ENCODE assay signal across 8 cellular contexts in the genomic region with DNA sequence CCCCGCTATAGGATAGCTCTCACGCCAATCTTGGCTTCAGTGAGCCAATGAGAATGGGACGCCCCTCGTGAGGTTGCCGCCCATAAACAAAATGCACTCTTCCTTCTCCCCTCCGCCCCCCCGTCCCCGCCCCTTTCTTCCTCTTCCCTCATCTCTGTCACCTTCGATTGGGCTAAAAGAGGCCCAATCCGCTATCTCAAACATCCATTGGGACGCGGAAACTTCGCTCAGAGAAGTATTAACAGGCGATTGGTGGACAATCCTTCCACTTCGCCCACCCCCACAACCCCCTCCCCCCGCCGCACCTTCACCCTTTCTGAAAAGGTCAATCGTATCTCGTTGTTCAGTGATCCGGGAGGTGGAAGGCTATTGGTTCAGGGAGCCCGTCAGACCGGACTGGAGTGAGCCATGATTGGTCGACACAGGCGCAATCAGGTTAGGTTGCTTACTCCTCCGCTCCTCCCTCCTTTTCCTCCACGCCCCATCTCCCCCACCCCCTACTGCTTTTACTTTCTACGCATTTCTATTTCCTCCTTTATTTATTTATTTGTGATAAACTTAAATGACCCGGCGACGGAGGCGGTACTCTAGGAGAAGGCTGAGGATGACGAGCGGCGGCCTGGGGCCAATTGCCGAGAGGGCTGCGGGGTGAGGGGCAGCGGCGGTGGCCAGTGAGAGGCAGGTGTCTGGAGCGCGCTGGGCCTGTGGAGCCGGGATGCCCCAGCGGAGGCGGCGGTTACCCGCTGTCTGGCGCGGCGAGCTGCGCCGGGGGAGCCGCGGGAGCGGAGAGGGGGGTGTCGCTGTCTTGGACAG. TPM values are rescaled to one million over a fixed set of nuclear protein-coding genes. Genes with fewer than 3 reads are reported as not detected.
A peak's percentile ranks its signal among the peaks of the same experiment; 100 is the strongest.
DNase-seq lines count a peak whose midpoint lies in the region; ATAC-seq and TF ChIP-seq lines count a peak whose summit lies in the region.

No MANE protein-coding gene starts in this region.

- peak overlapping the region; percentile 24 for H3K18ac ChIP-seq in mesendoderm (ENCODE audit: low read length)

- peak; percentile 79 for ATAC-seq in GM21390 (IDR thresholded peaks at IDR 0.05; ENCODE audit: unreplicated experiment)

- H3K4me3 ChIP-seq in endodermal cell (ENCODE audit: low read length): peak overlapping the region; percentile 87
- H3K4me3 ChIP-seq in mesendoderm (ENCODE audit: low read length): peak overlapping the region; percentile 68

- H2BK15ac ChIP-seq in mesendoderm (replicated peaks; ENCODE audit: low read depth): no peak overlapping the region

- H3K23ac ChIP-seq in mesendoderm (ENCODE audit: low read length): no peak overlapping the region

- H3K4ac ChIP-seq in mesendoderm (ENCODE audit: low read depth, low read length): no peak overlapping the region

- H3K4me3 Mint-ChIP-seq in endodermal cell: peak overlapping the region; percentile 87

- peak overlapping the region; percentile 92 for H3K27ac Mint-ChIP-seq in endodermal cell

- in situ Hi-C loops in Caki2 (cut with HindIII; ENCODE audit: low pct_unique_long_range_greater_than_20kb, low sequenced_read_pairs): no loop called here

- no peaks in the 10 kb centered on the region for H3K79me1 ChIP-seq in mesendoderm (ENCODE audit: low read length)

- H3K4me1 ChIP-seq in endodermal cell (ENCODE audit: control insufficient read depth, insufficient read depth, low read length) (no peaks in the 10 kb centered on the region), mesendoderm (ENCODE audit: control insufficient read depth, low read depth, low read length) (no peaks in the 10 kb centered on the region)

- peak overlapping the region; percentile 21 for H3K4me2 ChIP-seq in mesendoderm (ENCODE audit: low read length)

- H3K56ac ChIP-seq in mesendoderm (ENCODE audit: low read length): peak overlapping the region; percentile 91

- peaks cover 1% of the 10 kb centered on the region for H3K9me3 Mint-ChIP-seq in endodermal cell

- no peak for TF ChIP-seq CTCF in endodermal cell (conservative IDR thresholded peaks at IDR 0.05)

- peak overlapping the region; percentile 97 for H3K27ac ChIP-seq in endodermal cell (ENCODE audit: low read depth, low read length)
- H3K27ac ChIP-seq in mesendoderm (ENCODE audit: low read depth, low read length): peak overlapping the region; percentile 63

- no peaks in the 10 kb centered on the region for H3K36me3 Mint-ChIP-seq in endodermal cell (ENCODE audit: low read depth)

- peak overlapping the region; percentile 55 for H2BK5ac ChIP-seq in mesendoderm (ENCODE audit: low read length)

- WGBS in endodermal cell (ENCODE audit: insufficient coverage in 1 of 2, insufficient read length in 1 of 2), 2 experiments: 0% methylated on average over 10 to 53 of the region's 54 CpGs
- no CpG with 5 or more reads among the region's 54 CpGs for WGBS in mesendoderm (ENCODE audit: extremely low coverage, insufficient coverage, low lambda C conversion rate)

- H3K36me3 ChIP-seq in endodermal cell (ENCODE audit: control insufficient read depth, insufficient read depth, low read length) (no peaks in the 10 kb centered on the region), mesendoderm (ENCODE audit: control insufficient read depth, insufficient read depth, low read length) (no peaks in the 10 kb centered on the region)

- no peak overlapping the region for H4K8ac ChIP-seq in mesendoderm (ENCODE audit: low read depth, low read length)

- H2BK120ac ChIP-seq in mesendoderm (ENCODE audit: low read depth, low read length): no peak overlapping the region

- no peaks in the 10 kb centered on the region for H3K79me2 ChIP-seq in mesendoderm (ENCODE audit: control insufficient read depth, insufficient read depth, low read length)

- DNase-seq in Caki2 (ENCODE audit: low read depth) (peak; percentile 99), HUDEP-2 (lab: John Stamatoyannopoulos, UW; ENCODE audit: unreplicated experiment in 76 of 76) (peak; percentile 9 to 100 (median 97)), NOMO-1 treated with dmso at 0.1 percent for 144 hours (lab: John Stamatoyannopoulos, UW; ENCODE audit: unreplicated experiment) (peak; percentile 99), endodermal cell (peak; percentile 99), mesendoderm (peak; percentile 100)
- peak; percentile 93 for DNase-seq in activated CD8-positive, alpha-beta memory T cell treated with anti-CD3 and anti-CD28 coated beads, Interleukin-2, amount 50 U/mL, for 4 hours
- DNase-seq in stimulated activated CD8-positive, alpha-beta memory T cell treated with anti-CD3 and anti-CD28 coated beads, Interleukin-12 subunit alpha, Interleukin-12 subunit beta, amount 100 ng/mL, for 4 hours (ENCODE audit: low read depth): peak; percentile 91

- no peaks in the 10 kb centered on the region for H3K27me3 Mint-ChIP-seq in endodermal cell (ENCODE audit: insufficient read depth)

- H4K5ac ChIP-seq in mesendoderm (ENCODE audit: low read length): no peak overlapping the region

- H3K9ac ChIP-seq in endodermal cell (ENCODE audit: extremely low read depth, low read length, poor library complexity, severe bottlenecking): peak overlapping the region; percentile 63
- peak overlapping the region; percentile 82 for H3K9ac ChIP-seq in mesendoderm (ENCODE audit: low read length)

- H3K9me3 ChIP-seq in endodermal cell (ENCODE audit: control insufficient read depth, low read length): peaks cover 7% of the 10 kb centered on the region

- H3K27me3 ChIP-seq in endodermal cell (ENCODE audit: control insufficient read depth, insufficient read depth, low read length, poor library complexity, severe bottlenecking) (no peaks in the 10 kb centered on the region), mesendoderm (ENCODE audit: insufficient read depth, low read length, poor library complexity) (no peaks in the 10 kb centered on the region)

- H3K4me1 Mint-ChIP-seq in endodermal cell: peaks cover 2% of the 10 kb centered on the region

- H2AK5ac ChIP-seq in mesendoderm (ENCODE audit: low read length): no peak overlapping the region

RNA-seq across cellular contexts. Expression of gene ZBTB20, which starts 0.4 kb away (rescaled TPM):
- total RNA-seq in Caki2 (2014; rRNA removed; shearing (Covaris generic); ENCODE audit: low replicate concordance): 10.0 and 14.9 TPM in 2 replicates
- total RNA-seq in endodermal cell: 1 to 10 TPM; 1.6 to 2.9 TPM
- 4.8 TPM for polyA plus RNA-seq in endodermal cell (2013, experiment 1 of 2)
- polyA plus RNA-seq in endodermal cell (2013, experiment 2 of 2): 6.8 TPM
- polyA plus RNA-seq in mesendoderm (2013, experiment 1 of 2): 0.13 TPM
- polyA plus RNA-seq in mesendoderm (2013, experiment 2 of 2): 0.24 TPM

Comparison
In these comparisons a context has a peak if more than half of its experiments do, and no peak if none do; other contexts are left out.
1. Peak in every context shown above with its lines: DNase-seq, ATAC-seq, H3K4me3 ChIP-seq and H3K27ac ChIP-seq.